2 cellular contexts compared by ENCODE assay signal in the genomic region with DNA sequence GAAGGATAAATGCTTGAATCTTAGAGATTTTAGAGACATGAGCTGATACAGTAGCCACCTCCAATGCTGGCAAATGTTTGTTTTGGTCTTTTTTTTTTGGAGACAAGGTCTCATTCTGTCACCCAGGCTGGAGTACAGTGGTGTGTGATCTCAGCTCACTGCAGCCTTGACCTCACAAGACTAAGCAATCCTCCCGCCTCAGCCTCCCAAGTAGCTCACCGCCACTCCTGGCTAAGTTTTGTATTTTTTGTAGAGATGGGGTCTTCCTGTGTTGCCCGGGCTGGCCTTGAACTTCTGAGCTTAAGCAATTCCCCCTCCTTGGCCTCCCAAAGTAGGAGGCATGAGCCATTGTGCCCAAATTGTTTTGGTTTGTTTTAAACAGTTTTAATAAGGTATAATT.
TF ChIP-seq lines count a peak whose summit lies in the region.

No MANE protein-coding gene starts in this region.

TF ChIP-seq in GM23338, 12 proteins besides CTCF, POLR2A, EP300 and RAD21:
- no peak for TF ChIP-seq ZNF331 (CRISPR knock-in tag; IDR thresholded peaks at IDR 0.05; ENCODE audit: low read depth)
- TF ChIP-seq JUNB (IDR thresholded peaks at IDR 0.05; ENCODE audit: unreplicated experiment): no peak
- no peak for TF ChIP-seq REST (IDR thresholded peaks at IDR 0.05; ENCODE audit: unreplicated experiment)
- TF ChIP-seq EZH2phosphoT487 (IDR thresholded peaks at IDR 0.05; ENCODE audit: unreplicated experiment): no peak
- TF ChIP-seq ZNF114 (CRISPR knock-in tag; IDR thresholded peaks at IDR 0.05): no peak
- TF ChIP-seq NANOG (IDR thresholded peaks at IDR 0.05; ENCODE audit: borderline replicate concordance): no peak
- no peak for TF ChIP-seq STAT1 (IDR thresholded peaks at IDR 0.05; ENCODE audit: unreplicated experiment)
- TF ChIP-seq POLR2AphosphoS5 (IDR thresholded peaks at IDR 0.05; ENCODE audit: low read depth): no peak
- TF ChIP-seq CREB1 (CRISPR knock-in tag; IDR thresholded peaks at IDR 0.05; ENCODE audit: low read depth): no peak
- TF ChIP-seq, protein P1, sequence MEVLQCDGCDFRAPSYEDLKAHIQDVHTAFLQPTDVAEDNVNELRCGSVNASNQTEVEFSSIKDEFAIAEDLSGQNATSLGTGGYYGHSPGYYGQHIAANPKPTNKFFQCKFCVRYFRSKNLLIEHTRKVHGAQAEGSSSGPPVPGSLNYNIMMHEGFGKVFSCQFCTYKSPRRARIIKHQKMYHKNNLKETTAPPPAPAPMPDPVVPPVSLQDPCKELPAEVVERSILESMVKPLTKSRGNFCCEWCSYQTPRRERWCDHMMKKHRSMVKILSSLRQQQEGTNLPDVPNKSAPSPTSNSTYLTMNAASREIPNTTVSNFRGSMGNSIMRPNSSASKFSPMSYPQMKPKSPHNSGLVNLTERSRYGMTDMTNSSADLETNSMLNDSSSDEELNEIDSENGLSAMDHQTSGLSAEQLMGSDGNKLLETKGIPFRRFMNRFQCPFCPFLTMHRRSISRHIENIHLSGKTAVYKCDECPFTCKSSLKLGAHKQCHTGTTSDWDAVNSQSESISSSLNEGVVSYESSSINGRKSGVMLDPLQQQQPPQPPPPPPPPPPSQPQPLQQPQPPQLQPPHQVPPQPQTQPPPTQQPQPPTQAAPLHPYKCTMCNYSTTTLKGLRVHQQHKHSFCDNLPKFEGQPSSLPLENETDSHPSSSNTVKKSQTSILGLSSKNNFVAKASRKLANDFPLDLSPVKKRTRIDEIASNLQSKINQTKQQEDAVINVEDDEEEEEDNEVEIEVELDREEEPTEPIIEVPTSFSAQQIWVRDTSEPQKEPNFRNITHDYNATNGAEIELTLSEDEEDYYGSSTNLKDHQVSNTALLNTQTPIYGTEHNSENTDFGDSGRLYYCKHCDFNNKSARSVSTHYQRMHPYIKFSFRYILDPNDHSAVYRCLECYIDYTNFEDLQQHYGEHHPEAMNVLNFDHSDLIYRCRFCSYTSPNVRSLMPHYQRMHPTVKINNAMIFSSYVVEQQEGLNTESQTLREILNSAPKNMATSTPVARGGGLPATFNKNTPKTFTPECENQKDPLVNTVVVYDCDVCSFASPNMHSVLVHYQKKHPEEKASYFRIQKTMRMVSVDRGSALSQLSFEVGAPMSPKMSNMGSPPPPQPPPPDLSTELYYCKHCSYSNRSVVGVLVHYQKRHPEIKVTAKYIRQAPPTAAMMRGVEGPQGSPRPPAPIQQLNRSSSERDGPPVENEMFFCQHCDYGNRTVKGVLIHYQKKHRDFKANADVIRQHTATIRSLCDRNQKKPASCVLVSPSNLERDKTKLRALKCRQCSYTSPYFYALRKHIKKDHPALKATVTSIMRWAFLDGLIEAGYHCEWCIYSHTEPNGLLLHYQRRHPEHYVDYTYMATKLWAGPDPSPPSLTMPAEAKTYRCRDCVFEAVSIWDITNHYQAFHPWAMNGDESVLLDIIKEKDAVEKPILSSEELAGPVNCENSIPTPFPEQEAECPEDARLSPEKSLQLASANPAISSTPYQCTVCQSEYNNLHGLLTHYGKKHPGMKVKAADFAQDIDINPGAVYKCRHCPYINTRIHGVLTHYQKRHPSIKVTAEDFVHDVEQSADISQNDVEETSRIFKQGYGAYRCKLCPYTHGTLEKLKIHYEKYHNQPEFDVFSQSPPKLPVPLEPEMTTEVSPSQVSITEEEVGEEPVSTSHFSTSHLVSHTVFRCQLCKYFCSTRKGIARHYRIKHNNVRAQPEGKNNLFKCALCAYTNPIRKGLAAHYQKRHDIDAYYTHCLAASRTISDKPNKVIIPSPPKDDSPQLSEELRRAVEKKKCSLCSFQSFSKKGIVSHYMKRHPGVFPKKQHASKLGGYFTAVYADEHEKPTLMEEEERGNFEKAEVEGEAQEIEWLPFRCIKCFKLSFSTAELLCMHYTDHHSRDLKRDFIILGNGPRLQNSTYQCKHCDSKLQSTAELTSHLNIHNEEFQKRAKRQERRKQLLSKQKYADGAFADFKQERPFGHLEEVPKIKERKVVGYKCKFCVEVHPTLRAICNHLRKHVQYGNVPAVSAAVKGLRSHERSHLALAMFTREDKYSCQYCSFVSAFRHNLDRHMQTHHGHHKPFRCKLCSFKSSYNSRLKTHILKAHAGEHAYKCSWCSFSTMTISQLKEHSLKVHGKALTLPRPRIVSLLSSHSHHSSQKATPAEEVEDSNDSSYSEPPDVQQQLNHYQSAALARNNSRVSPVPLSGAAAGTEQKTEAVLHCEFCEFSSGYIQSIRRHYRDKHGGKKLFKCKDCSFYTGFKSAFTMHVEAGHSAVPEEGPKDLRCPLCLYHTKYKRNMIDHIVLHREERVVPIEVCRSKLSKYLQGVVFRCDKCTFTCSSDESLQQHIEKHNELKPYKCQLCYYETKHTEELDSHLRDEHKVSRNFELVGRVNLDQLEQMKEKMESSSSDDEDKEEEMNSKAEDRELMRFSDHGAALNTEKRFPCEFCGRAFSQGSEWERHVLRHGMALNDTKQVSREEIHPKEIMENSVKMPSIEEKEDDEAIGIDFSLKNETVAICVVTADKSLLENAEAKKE (CRISPR knock-in tag; IDR thresholded peaks at IDR 0.05): no peak
TF ChIP-seq in GM23338: peak in this region for 0.

TF ChIP-seq in WTC11, 78 proteins besides CTCF, POLR2A, EP300 and RAD21:
- TF ChIP-seq ZNF416 (CRISPR knock-in tag; IDR thresholded peaks at IDR 0.05) (no peak), TEAD1 (CRISPR knock-in tag; IDR thresholded peaks at IDR 0.05) (no peak), RORB (CRISPR knock-in tag; IDR thresholded peaks at IDR 0.05) (no peak), FOXJ3 (CRISPR knock-in tag; IDR thresholded peaks at IDR 0.05; ENCODE audit: borderline replicate concordance) (no peak), SMAD4 (CRISPR knock-in tag; IDR thresholded peaks at IDR 0.05) (no peak), GRHL2 (CRISPR knock-in tag; IDR thresholded peaks at IDR 0.05; ENCODE audit: insufficient replicate concordance, severe bottlenecking) (no peak), ELF4 (CRISPR knock-in tag; IDR thresholded peaks at IDR 0.05; ENCODE audit: low read depth) (no peak), JUN (CRISPR knock-in tag; IDR thresholded peaks at IDR 0.05) (no peak), E2F4 (CRISPR knock-in tag; IDR thresholded peaks at IDR 0.05; ENCODE audit: borderline replicate concordance, low read depth) (no peak), ETV6 (CRISPR knock-in tag; IDR thresholded peaks at IDR 0.05) (no peak), TCF7 (CRISPR knock-in tag; IDR thresholded peaks at IDR 0.05; ENCODE audit: low read depth) (no peak), PRDM15 (CRISPR knock-in tag; IDR thresholded peaks at IDR 0.05) (no peak), ZNF219 (CRISPR knock-in tag; IDR thresholded peaks at IDR 0.05; ENCODE audit: borderline replicate concordance) (no peak), NR1H2 (CRISPR knock-in tag; IDR thresholded peaks at IDR 0.05) (no peak)
- TF ChIP-seq, protein P2, sequence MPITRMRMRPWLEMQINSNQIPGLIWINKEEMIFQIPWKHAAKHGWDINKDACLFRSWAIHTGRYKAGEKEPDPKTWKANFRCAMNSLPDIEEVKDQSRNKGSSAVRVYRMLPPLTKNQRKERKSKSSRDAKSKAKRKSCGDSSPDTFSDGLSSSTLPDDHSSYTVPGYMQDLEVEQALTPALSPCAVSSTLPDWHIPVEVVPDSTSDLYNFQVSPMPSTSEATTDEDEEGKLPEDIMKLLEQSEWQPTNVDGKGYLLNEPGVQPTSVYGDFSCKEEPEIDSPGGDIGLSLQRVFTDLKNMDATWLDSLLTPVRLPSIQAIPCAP (CRISPR knock-in tag; IDR thresholded peaks at IDR 0.05): no peak
- TF ChIP-seq, protein P3, sequence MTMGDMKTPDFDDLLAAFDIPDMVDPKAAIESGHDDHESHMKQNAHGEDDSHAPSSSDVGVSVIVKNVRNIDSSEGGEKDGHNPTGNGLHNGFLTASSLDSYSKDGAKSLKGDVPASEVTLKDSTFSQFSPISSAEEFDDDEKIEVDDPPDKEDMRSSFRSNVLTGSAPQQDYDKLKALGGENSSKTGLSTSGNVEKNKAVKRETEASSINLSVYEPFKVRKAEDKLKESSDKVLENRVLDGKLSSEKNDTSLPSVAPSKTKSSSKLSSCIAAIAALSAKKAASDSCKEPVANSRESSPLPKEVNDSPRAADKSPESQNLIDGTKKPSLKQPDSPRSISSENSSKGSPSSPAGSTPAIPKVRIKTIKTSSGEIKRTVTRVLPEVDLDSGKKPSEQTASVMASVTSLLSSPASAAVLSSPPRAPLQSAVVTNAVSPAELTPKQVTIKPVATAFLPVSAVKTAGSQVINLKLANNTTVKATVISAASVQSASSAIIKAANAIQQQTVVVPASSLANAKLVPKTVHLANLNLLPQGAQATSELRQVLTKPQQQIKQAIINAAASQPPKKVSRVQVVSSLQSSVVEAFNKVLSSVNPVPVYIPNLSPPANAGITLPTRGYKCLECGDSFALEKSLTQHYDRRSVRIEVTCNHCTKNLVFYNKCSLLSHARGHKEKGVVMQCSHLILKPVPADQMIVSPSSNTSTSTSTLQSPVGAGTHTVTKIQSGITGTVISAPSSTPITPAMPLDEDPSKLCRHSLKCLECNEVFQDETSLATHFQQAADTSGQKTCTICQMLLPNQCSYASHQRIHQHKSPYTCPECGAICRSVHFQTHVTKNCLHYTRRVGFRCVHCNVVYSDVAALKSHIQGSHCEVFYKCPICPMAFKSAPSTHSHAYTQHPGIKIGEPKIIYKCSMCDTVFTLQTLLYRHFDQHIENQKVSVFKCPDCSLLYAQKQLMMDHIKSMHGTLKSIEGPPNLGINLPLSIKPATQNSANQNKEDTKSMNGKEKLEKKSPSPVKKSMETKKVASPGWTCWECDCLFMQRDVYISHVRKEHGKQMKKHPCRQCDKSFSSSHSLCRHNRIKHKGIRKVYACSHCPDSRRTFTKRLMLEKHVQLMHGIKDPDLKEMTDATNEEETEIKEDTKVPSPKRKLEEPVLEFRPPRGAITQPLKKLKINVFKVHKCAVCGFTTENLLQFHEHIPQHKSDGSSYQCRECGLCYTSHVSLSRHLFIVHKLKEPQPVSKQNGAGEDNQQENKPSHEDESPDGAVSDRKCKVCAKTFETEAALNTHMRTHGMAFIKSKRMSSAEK (CRISPR knock-in tag; IDR thresholded peaks at IDR 0.05; ENCODE audit: borderline replicate concordance): no peak
- TF ChIP-seq, protein P4, sequence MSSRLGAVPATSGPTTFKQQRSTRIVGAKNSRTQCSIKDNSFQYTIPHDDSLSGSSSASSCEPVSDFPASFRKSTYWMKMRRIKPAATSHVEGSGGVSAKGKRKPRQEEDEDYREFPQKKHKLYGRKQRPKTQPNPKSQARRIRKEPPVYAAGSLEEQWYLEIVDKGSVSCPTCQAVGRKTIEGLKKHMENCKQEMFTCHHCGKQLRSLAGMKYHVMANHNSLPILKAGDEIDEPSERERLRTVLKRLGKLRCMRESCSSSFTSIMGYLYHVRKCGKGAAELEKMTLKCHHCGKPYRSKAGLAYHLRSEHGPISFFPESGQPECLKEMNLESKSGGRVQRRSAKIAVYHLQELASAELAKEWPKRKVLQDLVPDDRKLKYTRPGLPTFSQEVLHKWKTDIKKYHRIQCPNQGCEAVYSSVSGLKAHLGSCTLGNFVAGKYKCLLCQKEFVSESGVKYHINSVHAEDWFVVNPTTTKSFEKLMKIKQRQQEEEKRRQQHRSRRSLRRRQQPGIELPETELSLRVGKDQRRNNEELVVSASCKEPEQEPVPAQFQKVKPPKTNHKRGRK (CRISPR knock-in tag; IDR thresholded peaks at IDR 0.05; ENCODE audit: borderline replicate concordance): no peak
